In genomic region chr18:9691235-9691634, GRCh38 we compare ENCODE assay signal across 26 cellular contexts.
"Had no signal": no experiment of that assay in that cellular context is flagged by ENCODE, and none has a peak within 500 bp of the region (broad histone marks: within the 10 kb centered on the region; RNA-seq: fewer than 3 reads in every experiment).

No MANE protein-coding gene starts in this region.

- H3K4me3 ChIP-seq: colonic mucosa, dorsolateral prefrontal cortex, left ventricle myocardium inferior, sigmoid colon, smooth muscle cell, thoracic aorta had no signal

- DNase-seq: activated CD4-positive, alpha-beta memory T cell treated with anti-CD3 and anti-CD28 coated beads for 36 hours; activated CD4-positive, alpha-beta T cell treated with anti-CD3 and anti-CD28 coated beads for 48 hours; activated naive CD4-positive, alpha-beta T cell treated with Interleukin-2 at 50 U/mL for 16 hours; activated naive CD8-positive, alpha-beta T cell treated with anti-CD3 and anti-CD28 coated beads, Interleukin-2, amount 10 ng/mL, durations not matched to agents 7 days and 5 days; activated T-cell treated with anti-CD3 and anti-CD28 coated beads, Interleukin-2, amount 50 U/mL, for 48 hours; amniotic stem cell; colonic mucosa; dorsolateral prefrontal cortex; effector memory CD8-positive, alpha-beta T cell; foreskin melanocyte; immature natural killer cell; left ventricle myocardium inferior; naive thymus-derived CD8-positive, alpha-beta T cell; sigmoid colon; stimulated activated CD4-positive, alpha-beta T cell treated with anti-CD3 and anti-CD28 coated beads, Interleukin-15, amount 100 ng/mL, for 24 hours; stimulated activated CD4-positive, alpha-beta T cell treated with anti-CD3 and anti-CD28 coated beads, Interleukin-2, amount 100 ng/mL, for 48 hours; stimulated activated CD8-positive, alpha-beta memory T cell treated with anti-CD3 and anti-CD28 coated beads, Interleukin-4, amount 100 ng/mL, for 48 hours; stimulated activated naive CD4-positive, alpha-beta T cell treated with Interleukin-2 at 50 U/mL for 16 hours; T-helper 9 cell had no signal

- H3K27me3 Mint-ChIP-seq: type B pancreatic cell had no signal

- H3K27ac ChIP-seq: colonic mucosa, dorsolateral prefrontal cortex, left ventricle myocardium inferior, sigmoid colon, thoracic aorta had no signal

- FAIRE-seq: bronchial epithelial cell, endothelial cell of umbilical vein had no signal

- H3K9me3 Mint-ChIP-seq: activated CD4-positive, alpha-beta memory T cell treated with anti-CD3 and anti-CD28 coated beads for 36 hours; activated naive CD8-positive, alpha-beta T cell treated with anti-CD3 and anti-CD28 coated beads, Interleukin-2, amount 10 ng/mL, durations not matched to agents 7 days and 5 days; effector memory CD8-positive, alpha-beta T cell; immature natural killer cell; naive thymus-derived CD8-positive, alpha-beta T cell; type B pancreatic cell had no signal

- H3K27ac Mint-ChIP-seq: activated CD4-positive, alpha-beta memory T cell treated with anti-CD3 and anti-CD28 coated beads for 36 hours; activated naive CD8-positive, alpha-beta T cell treated with anti-CD3 and anti-CD28 coated beads, Interleukin-2, amount 10 ng/mL, durations not matched to agents 7 days and 5 days; effector memory CD8-positive, alpha-beta T cell; immature natural killer cell; naive thymus-derived CD8-positive, alpha-beta T cell; type B pancreatic cell; WTC11 had no signal

- H3K27me3 ChIP-seq: colonic mucosa, dorsolateral prefrontal cortex, sigmoid colon had no signal

- H3K4me3 Mint-ChIP-seq: activated CD4-positive, alpha-beta memory T cell treated with anti-CD3 and anti-CD28 coated beads for 36 hours; activated naive CD8-positive, alpha-beta T cell treated with anti-CD3 and anti-CD28 coated beads, Interleukin-2, amount 10 ng/mL, durations not matched to agents 7 days and 5 days; effector memory CD8-positive, alpha-beta T cell; immature natural killer cell; naive thymus-derived CD8-positive, alpha-beta T cell; type B pancreatic cell; WTC11 had no signal

- H3K4me2 ChIP-seq: smooth muscle cell had no signal

- H3K36me3 ChIP-seq: colonic mucosa, left ventricle myocardium inferior, sigmoid colon, thoracic aorta had no signal

- H3K36me3 Mint-ChIP-seq: activated CD4-positive, alpha-beta memory T cell treated with anti-CD3 and anti-CD28 coated beads for 36 hours; activated naive CD8-positive, alpha-beta T cell treated with anti-CD3 and anti-CD28 coated beads, Interleukin-2, amount 10 ng/mL, durations not matched to agents 7 days and 5 days; immature natural killer cell; naive thymus-derived CD8-positive, alpha-beta T cell; type B pancreatic cell; WTC11 had no signal

- H3K9me3 ChIP-seq: colonic mucosa, left ventricle myocardium inferior, sigmoid colon, thoracic aorta had no signal

- H3K4me1 ChIP-seq: colonic mucosa, left ventricle myocardium inferior, sigmoid colon had no signal

- ATAC-seq: effector memory CD8-positive, alpha-beta T cell; esophagus mucosa; naive thymus-derived CD8-positive, alpha-beta T cell; WTC11 had no signal
